Comparison of ENCODE assay signal across 12 cellular contexts in the genomic region with DNA sequence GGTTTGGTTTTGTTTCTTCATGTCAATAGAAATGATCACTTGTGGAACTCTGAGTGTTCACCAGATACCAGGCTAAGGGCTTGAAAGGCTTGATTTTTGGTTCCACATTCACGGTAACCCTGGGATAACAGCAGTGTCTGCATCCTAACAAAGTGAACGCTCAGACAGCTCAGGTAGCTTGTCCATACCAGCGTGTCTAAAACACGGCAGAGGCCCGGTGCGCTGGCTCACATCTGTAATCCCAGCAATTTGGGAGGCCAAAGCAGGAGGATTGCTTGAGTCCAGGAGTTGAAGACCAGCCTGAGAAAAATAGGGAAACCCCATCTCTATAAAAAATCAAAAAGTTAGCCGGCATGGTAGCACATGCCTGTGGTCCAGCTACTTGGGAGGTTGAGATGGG. TPM values are rescaled to one million over a fixed set of nuclear protein-coding genes. Genes with fewer than 3 reads are reported as not detected.
"Had no signal": no experiment of that assay in that cellular context is flagged by ENCODE, and none has a peak within 500 bp of the region (broad histone marks: within the 10 kb centered on the region; RNA-seq: fewer than 3 reads in every experiment).

No MANE protein-coding gene starts in this region.

- H3K27ac Mint-ChIP-seq: activated CD4-positive, alpha-beta T cell treated with anti-CD3 and anti-CD28 coated beads for 36 hours; activated CD8-positive, alpha-beta T cell treated with anti-CD3 and anti-CD28 coated beads for 36 hours; activated naive CD8-positive, alpha-beta T cell treated with anti-CD3 and anti-CD28 coated beads for 36 hours; activated T-helper 2 cell treated with anti-CD3 and anti-CD28 coated beads, Interferon-gamma antibody, Interleukin-2, Interleukin-4, amounts not matched to agents 10 μg/mL and 5 μg/mL and 100 μg/mL, durations not matched to agents 14 hours and 24 hours and 36 hours; T-cell had no signal

- H3K36me3 ChIP-seq: esophagus squamous epithelium, left lung, tibial nerve had no signal

- DNase-seq: activated CD4-positive, alpha-beta T cell treated with anti-CD3 and anti-CD28 coated beads for 36 hours; activated CD8-positive, alpha-beta T cell treated with anti-CD3 and anti-CD28 coated beads for 36 hours; activated naive CD8-positive, alpha-beta T cell treated with anti-CD3 and anti-CD28 coated beads for 36 hours; esophagus squamous epithelium; foreskin fibroblast; left lung; mesendoderm; T1000 had no signal

- H3K27ac ChIP-seq: left lung, tibial nerve had no signal

- H3K4me3 Mint-ChIP-seq: activated CD4-positive, alpha-beta T cell treated with anti-CD3 and anti-CD28 coated beads for 36 hours; activated CD8-positive, alpha-beta T cell treated with anti-CD3 and anti-CD28 coated beads for 36 hours; activated naive CD8-positive, alpha-beta T cell treated with anti-CD3 and anti-CD28 coated beads for 36 hours; T-cell had no signal

- H3K27me3 ChIP-seq: esophagus squamous epithelium, tibial nerve had no signal

- H3K27me3 Mint-ChIP-seq: activated CD4-positive, alpha-beta T cell treated with anti-CD3 and anti-CD28 coated beads for 36 hours; activated CD8-positive, alpha-beta T cell treated with anti-CD3 and anti-CD28 coated beads for 36 hours; activated naive CD8-positive, alpha-beta T cell treated with anti-CD3 and anti-CD28 coated beads for 36 hours had no signal

- H3K9me3 ChIP-seq: esophagus squamous epithelium, left lung had no signal

- H3K36me3 Mint-ChIP-seq: activated naive CD8-positive, alpha-beta T cell treated with anti-CD3 and anti-CD28 coated beads for 36 hours; T-cell had no signal

- H3K4me1 Mint-ChIP-seq: activated CD4-positive, alpha-beta T cell treated with anti-CD3 and anti-CD28 coated beads for 36 hours; activated naive CD8-positive, alpha-beta T cell treated with anti-CD3 and anti-CD28 coated beads for 36 hours; T-cell had no signal

- H3K9me3 Mint-ChIP-seq: activated T-helper 2 cell treated with anti-CD3 and anti-CD28 coated beads, Interferon-gamma antibody, Interleukin-2, Interleukin-4, amounts not matched to agents 10 μg/mL and 5 μg/mL and 100 μg/mL, durations not matched to agents 14 hours and 24 hours and 36 hours had no signal

- H3K4me3 ChIP-seq: esophagus squamous epithelium, left lung, tibial nerve had no signal

RNA-seq across cellular contexts. Expression of gene HTRA3, which starts 49.0 kb away (rescaled TPM):
- total RNA-seq: activated CD4-positive, alpha-beta T cell treated with anti-CD3 and anti-CD28 coated beads for 36 hours; activated naive CD8-positive, alpha-beta T cell treated with anti-CD3 and anti-CD28 coated beads for 36 hours had no signal
- polyA plus RNA-seq: neural cell had no signal
